11 cellular contexts compared by ENCODE assay signal in the genomic region with DNA sequence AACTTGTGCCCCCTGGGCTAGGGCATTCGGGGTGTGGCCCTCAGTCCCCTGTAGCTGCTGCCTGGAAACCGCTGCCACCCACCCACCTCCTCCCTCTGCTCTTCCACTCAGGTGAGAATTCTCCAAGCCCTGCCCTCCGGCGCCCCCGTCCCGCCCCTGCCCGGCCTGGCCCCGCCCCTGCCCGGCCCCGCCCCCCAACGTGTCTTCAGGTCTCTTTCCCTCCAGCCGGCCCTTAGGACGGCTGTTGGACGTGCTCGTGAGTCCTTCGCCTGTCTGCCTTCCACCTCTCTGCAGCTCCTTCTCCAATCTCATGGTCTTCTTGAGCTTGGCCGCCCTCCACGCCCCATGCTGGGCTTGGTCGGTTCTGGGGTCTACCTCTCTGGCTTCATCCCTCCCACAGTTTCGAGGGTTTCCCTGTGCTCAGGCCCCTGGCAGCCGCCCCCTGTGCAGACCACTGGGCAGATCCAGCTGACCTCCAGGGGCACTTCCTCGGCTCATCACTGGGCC. TPM values are rescaled to one million over a fixed set of nuclear protein-coding genes. Genes with fewer than 3 reads are reported as not detected.
A peak's percentile ranks its signal among the peaks of the same experiment; 100 is the strongest.
DNase-seq lines count a peak whose midpoint lies in the region; ATAC-seq and TF ChIP-seq lines count a peak whose summit lies in the region.
"Had no signal": no experiment of that assay in that cellular context is flagged by ENCODE, and none has a peak within 500 bp of the region (broad histone marks: within the 10 kb centered on the region; RNA-seq: fewer than 3 reads in every experiment).

No MANE protein-coding gene starts in this region.

- H3K4me3 ChIP-seq in CD8-positive, alpha-beta T cell (ENCODE audit: low read depth, low read length) = no peak overlapping the region
- H3K4me3 ChIP-seq: SK-N-MC had no signal

- no peak overlapping the region for H3K27ac ChIP-seq in CD8-positive, alpha-beta T cell (ENCODE audit: low read depth, low read length)
- H3K27ac ChIP-seq: HL-60, SK-N-MC had no signal

- CTCF ChIA-PET in CD8-positive, alpha-beta T cell (lab: Charles Lee) = interaction anchor here (1.1 to 1.3 kb wide), 2 partner anchors 11 to 115 kb away, joined by 3 read pairs; no protein-coding TSS in a partner anchor
- CTCF ChIA-PET in activated B cell treated with CpG ODN at 0.5 μM for 24 hours (lab: Charles Lee) = no interaction called here

- no peak for TF ChIP-seq CTCF in CD8-positive, alpha-beta T cell (IDR thresholded peaks at IDR 0.05)
- no peak for TF ChIP-seq CTCF in GM13977 (IDR thresholded peaks at IDR 0.05; ENCODE audit: extremely low read depth, insufficient read depth, missing control alignments)
- TF ChIP-seq CTCF in activated B cell treated with CpG ODN at 0.5 μM for 24 hours (IDR thresholded peaks at IDR 0.05) = no peak

- peaks cover 16% of the 10 kb centered on the region for H3K27me3 Mint-ChIP-seq in CD8-positive, alpha-beta T cell (ENCODE audit: low read depth)
- H3K27me3 Mint-ChIP-seq in activated B cell treated with CpG ODN at 0.5 μM for 24 hours = peaks cover 27% of the 10 kb centered on the region
- H3K27me3 Mint-ChIP-seq in memory B cell = peaks cover 25% of the 10 kb centered on the region
- H3K27me3 Mint-ChIP-seq in activated T-helper 1 cell treated with anti-CD3 and anti-CD28 coated beads, Interleukin-12 subunit alpha, Interleukin-12 subunit beta, Interleukin-2, Interleukin-4 antibody, amounts not matched to agents 30 ng/mL and 10 ng/mL and 1 ng/mL, durations not matched to agents 14 hours and 24 hours and 36 hours (ENCODE audit: insufficient read depth) = peaks cover 8% of the 10 kb centered on the region

- no peaks in the 10 kb centered on the region for H3K36me3 Mint-ChIP-seq in CD8-positive, alpha-beta T cell
- H3K36me3 Mint-ChIP-seq in activated B cell treated with CpG ODN at 0.5 μM for 24 hours (ENCODE audit: low read depth) (no peaks in the 10 kb centered on the region), memory B cell (peaks cover 3% of the 10 kb centered on the region)
- no peaks in the 10 kb centered on the region for H3K36me3 Mint-ChIP-seq in activated T-helper 1 cell treated with anti-CD3 and anti-CD28 coated beads, Interleukin-12 subunit alpha, Interleukin-12 subunit beta, Interleukin-2, Interleukin-4 antibody, amounts not matched to agents 30 ng/mL and 10 ng/mL and 1 ng/mL, durations not matched to agents 14 hours and 24 hours and 36 hours (ENCODE audit: low read depth)

- no peak overlapping the region for H3K27ac Mint-ChIP-seq in CD8-positive, alpha-beta T cell
- no peak overlapping the region for H3K27ac Mint-ChIP-seq in activated B cell treated with CpG ODN at 0.5 μM for 24 hours
- no peak overlapping the region for H3K27ac Mint-ChIP-seq in memory B cell
- H3K27ac Mint-ChIP-seq in activated T-helper 1 cell treated with anti-CD3 and anti-CD28 coated beads, Interleukin-12 subunit alpha, Interleukin-12 subunit beta, Interleukin-2, Interleukin-4 antibody, amounts not matched to agents 30 ng/mL and 10 ng/mL and 1 ng/mL, durations not matched to agents 14 hours and 24 hours and 36 hours = no peak overlapping the region

- peaks cover 4% of the 10 kb centered on the region for H3K4me1 Mint-ChIP-seq in CD8-positive, alpha-beta T cell (ENCODE audit: low read depth)
- H3K4me1 Mint-ChIP-seq in activated B cell treated with CpG ODN at 0.5 μM for 24 hours (no peaks in the 10 kb centered on the region), memory B cell (peaks cover 2% of the 10 kb centered on the region)
- no peaks in the 10 kb centered on the region for H3K4me1 Mint-ChIP-seq in activated T-helper 1 cell treated with anti-CD3 and anti-CD28 coated beads, Interleukin-12 subunit alpha, Interleukin-12 subunit beta, Interleukin-2, Interleukin-4 antibody, amounts not matched to agents 30 ng/mL and 10 ng/mL and 1 ng/mL, durations not matched to agents 14 hours and 24 hours and 36 hours (ENCODE audit: low read depth)

- H3K4me1 ChIP-seq in CD8-positive, alpha-beta T cell (ENCODE audit: insufficient read depth, low read length) = no peaks in the 10 kb centered on the region

- H3K36me3 ChIP-seq in CD8-positive, alpha-beta T cell (ENCODE audit: insufficient read depth, low read length) = no peaks in the 10 kb centered on the region

- H3K9me3 Mint-ChIP-seq in CD8-positive, alpha-beta T cell = no peaks in the 10 kb centered on the region
- no peaks in the 10 kb centered on the region for H3K9me3 Mint-ChIP-seq in activated B cell treated with CpG ODN at 0.5 μM for 24 hours
- peaks cover 2% of the 10 kb centered on the region for H3K9me3 Mint-ChIP-seq in memory B cell
- no peaks in the 10 kb centered on the region for H3K9me3 Mint-ChIP-seq in activated T-helper 1 cell treated with anti-CD3 and anti-CD28 coated beads, Interleukin-12 subunit alpha, Interleukin-12 subunit beta, Interleukin-2, Interleukin-4 antibody, amounts not matched to agents 30 ng/mL and 10 ng/mL and 1 ng/mL, durations not matched to agents 14 hours and 24 hours and 36 hours

- no peak overlapping the region for H3K4me3 Mint-ChIP-seq in CD8-positive, alpha-beta T cell
- no peak overlapping the region for H3K4me3 Mint-ChIP-seq in activated B cell treated with CpG ODN at 0.5 μM for 24 hours
- H3K4me3 Mint-ChIP-seq in memory B cell = no peak overlapping the region
- no peak overlapping the region for H3K4me3 Mint-ChIP-seq in activated T-helper 1 cell treated with anti-CD3 and anti-CD28 coated beads, Interleukin-12 subunit alpha, Interleukin-12 subunit beta, Interleukin-2, Interleukin-4 antibody, amounts not matched to agents 30 ng/mL and 10 ng/mL and 1 ng/mL, durations not matched to agents 14 hours and 24 hours and 36 hours

- ATAC-seq in CD8-positive, alpha-beta T cell = peak; percentile 57
- ATAC-seq in activated B cell treated with CpG ODN at 0.5 μM for 24 hours (ENCODE audit: low read depth) = peak; percentile 42
- ATAC-seq in memory B cell (ENCODE audit: low read depth) = peak; percentile 41
- no peak for ATAC-seq in HG02623 (IDR thresholded peaks at IDR 0.05; ENCODE audit: unreplicated experiment)

- POLR2A ChIA-PET in CD8-positive, alpha-beta T cell (lab: Charles Lee) = interaction anchor here (0.9 kb wide), 1 partner anchor 9 kb away, joined by 3 read pairs; no protein-coding TSS in a partner anchor
- POLR2A ChIA-PET in activated B cell treated with CpG ODN at 0.5 μM for 24 hours (lab: Charles Lee) = interaction anchor here (0.9 kb wide), 1 partner anchor 14 kb away, joined by 5 read pairs; no protein-coding TSS in a partner anchor

- H3K9me3 ChIP-seq in CD8-positive, alpha-beta T cell (ENCODE audit: low read length) = no peaks in the 10 kb centered on the region

- in situ Hi-C loops in GM13977 (cut with MboI; ENCODE audit: low pct_unique_long_range_greater_than_20kb, low sequenced_read_pairs, unreplicated experiment) = no loop called here

- H3K27me3 ChIP-seq in CD8-positive, alpha-beta T cell (ENCODE audit: insufficient read depth, low read length) = no peaks in the 10 kb centered on the region

- DNase-seq in CD8-positive, alpha-beta T cell = no peak
- peak; percentile 75 for DNase-seq in GM13977 (ENCODE audit: low spot score)
- no peak for DNase-seq in activated B cell treated with CpG ODN at 0.5 μM for 24 hours
- DNase-seq in memory B cell (ENCODE audit: low spot score in 2 of 2) = no peak
- no peak for DNase-seq in SIG-M5 treated with dmso at 0.1 percent for 504 hours (lab: John Stamatoyannopoulos, UW; ENCODE audit: unreplicated experiment)
- no peak for DNase-seq in activated T-helper 1 cell treated with anti-CD3 and anti-CD28 coated beads, Interleukin-12 subunit alpha, Interleukin-12 subunit beta, Interleukin-2, Interleukin-4 antibody, amounts not matched to agents 30 ng/mL and 10 ng/mL and 1 ng/mL, durations not matched to agents 14 hours and 24 hours and 36 hours (ENCODE audit: low spot score)
- DNase-seq: NCI-H1436 treated with DMSO at 0.1 percent for 48 hours had no signal

- intact Hi-C loops in CD8-positive, alpha-beta T cell (cut with DNase I, micrococcal nuclease) = no loop called here
- intact Hi-C loops in activated B cell treated with CpG ODN at 0.5 μM for 24 hours (cut with micrococcal nuclease) = no loop called here
- intact Hi-C loops in activated T-helper 1 cell treated with anti-CD3 and anti-CD28 coated beads, Interleukin-12 subunit alpha, Interleukin-12 subunit beta, Interleukin-2, Interleukin-4 antibody, amounts not matched to agents 30 ng/mL and 10 ng/mL and 1 ng/mL, durations not matched to agents 14 hours and 24 hours and 36 hours (cut with micrococcal nuclease) = no loop called here

RNA-seq across cellular contexts. Expression of a gene that starts 12.2 kb away (rescaled TPM):
- under 1 TPM; 0.16 to 0.42 TPM for total RNA-seq in CD8-positive, alpha-beta T cell
- total RNA-seq in activated B cell treated with CpG ODN at 0.5 μM for 24 hours = 0.18 and 0.20 TPM in 2 replicates
- 0.08 and 0.17 TPM in 2 replicates for total RNA-seq in activated T-helper 1 cell treated with anti-CD3 and anti-CD28 coated beads, Interleukin-12 subunit alpha, Interleukin-12 subunit beta, Interleukin-2, Interleukin-4 antibody, amounts not matched to agents 30 ng/mL and 10 ng/mL and 1 ng/mL, durations not matched to agents 14 hours and 24 hours and 36 hours

RNA-seq across cellular contexts. Expression of a gene that starts 15.2 kb away (rescaled TPM):
- 10 to 100 TPM; 37.1 to 43.4 TPM for total RNA-seq in CD8-positive, alpha-beta T cell
- 49.0 and 50.9 TPM in 2 replicates for total RNA-seq in activated B cell treated with CpG ODN at 0.5 μM for 24 hours
- total RNA-seq in activated T-helper 1 cell treated with anti-CD3 and anti-CD28 coated beads, Interleukin-12 subunit alpha, Interleukin-12 subunit beta, Interleukin-2, Interleukin-4 antibody, amounts not matched to agents 30 ng/mL and 10 ng/mL and 1 ng/mL, durations not matched to agents 14 hours and 24 hours and 36 hours = 26.2 and 27.3 TPM in 2 replicates

RNA-seq across cellular contexts. Expression of a gene that starts 30.1 kb away (rescaled TPM):
- total RNA-seq in CD8-positive, alpha-beta T cell = 100 to 1,000 TPM; 112 to 115 TPM
- total RNA-seq in activated B cell treated with CpG ODN at 0.5 μM for 24 hours = 138 and 158 TPM in 2 replicates
- total RNA-seq in activated T-helper 1 cell treated with anti-CD3 and anti-CD28 coated beads, Interleukin-12 subunit alpha, Interleukin-12 subunit beta, Interleukin-2, Interleukin-4 antibody, amounts not matched to agents 30 ng/mL and 10 ng/mL and 1 ng/mL, durations not matched to agents 14 hours and 24 hours and 36 hours = 81.0 and 88.7 TPM in 2 replicates

RNA-seq across cellular contexts. Expression of a gene that starts 34.5 kb away (rescaled TPM):
- total RNA-seq in CD8-positive, alpha-beta T cell = 10 to 100 TPM; 42.4 to 46.0 TPM
- total RNA-seq in activated B cell treated with CpG ODN at 0.5 μM for 24 hours = 32.2 and 33.5 TPM in 2 replicates
- 65.6 and 68.2 TPM in 2 replicates for total RNA-seq in activated T-helper 1 cell treated with anti-CD3 and anti-CD28 coated beads, Interleukin-12 subunit alpha, Interleukin-12 subunit beta, Interleukin-2, Interleukin-4 antibody, amounts not matched to agents 30 ng/mL and 10 ng/mL and 1 ng/mL, durations not matched to agents 14 hours and 24 hours and 36 hours

RNA-seq across cellular contexts. Expression of a gene that starts 50.0 kb away (rescaled TPM):
- not detected for total RNA-seq in CD8-positive, alpha-beta T cell
- not detected in 2 replicates for total RNA-seq in activated B cell treated with CpG ODN at 0.5 μM for 24 hours
- total RNA-seq in activated T-helper 1 cell treated with anti-CD3 and anti-CD28 coated beads, Interleukin-12 subunit alpha, Interleukin-12 subunit beta, Interleukin-2, Interleukin-4 antibody, amounts not matched to agents 30 ng/mL and 10 ng/mL and 1 ng/mL, durations not matched to agents 14 hours and 24 hours and 36 hours = 0.83 TPM in 1 of 2 replicates, not detected in the other
- total RNA-seq: mesenteric fat pad had no signal
